ENCODE assay signal across 11 cellular contexts in the genomic region with DNA sequence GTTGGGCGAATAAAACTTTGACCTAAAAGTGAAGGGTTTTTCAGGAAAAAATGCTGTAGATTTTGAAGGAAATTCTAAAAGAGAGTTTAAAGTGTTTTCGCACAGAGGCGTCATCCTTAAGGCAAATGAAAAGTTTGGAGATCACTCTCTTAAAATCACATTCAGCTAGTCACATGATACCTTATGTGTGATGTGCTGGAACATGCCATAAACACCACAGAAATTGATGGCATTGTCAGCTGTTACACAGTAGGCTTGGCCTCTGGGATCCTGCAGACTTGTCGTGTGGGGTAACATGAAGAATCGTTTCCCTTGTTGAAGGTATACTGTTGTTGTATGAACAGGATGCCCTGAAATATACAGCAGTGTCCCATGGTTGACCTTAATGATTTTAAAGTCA. TPM values are rescaled to one million over a fixed set of nuclear protein-coding genes. Genes with fewer than 3 reads are reported as not detected.
DNase-seq lines count a peak whose midpoint lies in the region; ATAC-seq and TF ChIP-seq lines count a peak whose summit lies in the region.
"Had no signal": no experiment of that assay in that cellular context is flagged by ENCODE, and none has a peak within 500 bp of the region (broad histone marks: within the 10 kb centered on the region; RNA-seq: fewer than 3 reads in every experiment).

No MANE protein-coding gene starts in this region.

- H3K27me3 ChIP-seq in esophagus squamous epithelium (no peaks in the 10 kb centered on the region), thymus (ENCODE audit: control insufficient read depth, insufficient read depth) (no peaks in the 10 kb centered on the region)
- H3K27me3 ChIP-seq: heart left ventricle, neutrophil had no signal

- intact Hi-C loops in esophagus squamous epithelium (cut with DNase I) = no loop called here

- no peaks in the 10 kb centered on the region for H3K27me3 Mint-ChIP-seq in activated naive CD4-positive, alpha-beta T cell treated with anti-CD3 and anti-CD28 coated beads, Interleukin-2, amount 50 U/mL, for 24 hours

- H3K36me3 ChIP-seq in esophagus squamous epithelium (no peaks in the 10 kb centered on the region), thymus (ENCODE audit: control insufficient read depth, insufficient read depth) (no peaks in the 10 kb centered on the region)
- H3K36me3 ChIP-seq: heart left ventricle, neutrophil had no signal

- no peak for ATAC-seq in HG03135 (IDR thresholded peaks at IDR 0.05; ENCODE audit: unreplicated experiment)
- no peak for ATAC-seq in GM21528 (IDR thresholded peaks at IDR 0.05; ENCODE audit: low FRiP score, unreplicated experiment)
- ATAC-seq: heart left ventricle had no signal

- peak overlapping the region; percentile 89 for H3K4me3 Mint-ChIP-seq in activated naive CD4-positive, alpha-beta T cell treated with anti-CD3 and anti-CD28 coated beads, Interleukin-2, amount 50 U/mL, for 24 hours

- no peaks in the 10 kb centered on the region for H3K9me3 Mint-ChIP-seq in activated naive CD4-positive, alpha-beta T cell treated with anti-CD3 and anti-CD28 coated beads, Interleukin-2, amount 50 U/mL, for 24 hours

- H3K27ac ChIP-seq in esophagus squamous epithelium = peak overlapping the region in 3 of 4 donors; percentile 98 to 100 (median 98)
- peak overlapping the region; percentile 60 for H3K27ac ChIP-seq in thymus (ENCODE audit: low read depth)
- H3K27ac ChIP-seq: neutrophil had no signal

- no peak for TF ChIP-seq CTCF in esophagus squamous epithelium (IDR thresholded peaks at IDR 0.05)

- H3K36me3 Mint-ChIP-seq in activated naive CD4-positive, alpha-beta T cell treated with anti-CD3 and anti-CD28 coated beads, Interleukin-2, amount 50 U/mL, for 24 hours = peaks cover 10% of the 10 kb centered on the region

- no peak overlapping the region for H3K4me3 ChIP-seq in esophagus squamous epithelium
- peak overlapping the region; percentile 15 for H3K4me3 ChIP-seq in thymus (ENCODE audit: low read length)

- H3K9me3 ChIP-seq in esophagus squamous epithelium (no peaks in the 10 kb centered on the region), thymus (ENCODE audit: control insufficient read depth) (no peaks in the 10 kb centered on the region)
- H3K9me3 ChIP-seq: heart left ventricle, neutrophil had no signal

- WGBS in esophagus squamous epithelium, 2 donors = 41 to 58% methylated on average over 5 of the region's 5 CpGs
- 58% methylated on average over 5 of the region's 5 CpGs for WGBS in thymus

- DNase-seq in activated naive CD4-positive, alpha-beta T cell treated with Interleukin-2 at 50 U/mL for 16 hours = no peak
- peak; percentile 27 for DNase-seq in RKO (ENCODE audit: low spot score)
- no peak for DNase-seq in esophagus squamous epithelium (lab: John Stamatoyannopoulos, UW)
- no peak for DNase-seq in stimulated activated CD4-positive, alpha-beta T cell treated with anti-CD3 and anti-CD28 coated beads, Interleukin-12 subunit alpha, Interleukin-12 subunit beta, amount 100 ng/mL, for 4 hours
- DNase-seq: heart left ventricle, NCI-H526 treated with DMSO at 0.1 percent for 48 hours had no signal

- peak overlapping the region; percentile 88 for H3K27ac Mint-ChIP-seq in activated naive CD4-positive, alpha-beta T cell treated with anti-CD3 and anti-CD28 coated beads, Interleukin-2, amount 50 U/mL, for 24 hours

- no peak for TF ChIP-seq POLR2A in esophagus squamous epithelium (IDR thresholded peaks at IDR 0.05)

- peaks cover 64% of the 10 kb centered on the region for H3K4me1 Mint-ChIP-seq in activated naive CD4-positive, alpha-beta T cell treated with anti-CD3 and anti-CD28 coated beads, Interleukin-2, amount 50 U/mL, for 24 hours

- H3K4me1 ChIP-seq in esophagus squamous epithelium (peaks cover 22 to 82% (median 49%) of the 10 kb centered on the region in 3 donors), thymus (ENCODE audit: control insufficient read depth, insufficient read depth, low read length) (peaks cover 50% of the 10 kb centered on the region)

RNA-seq across cellular contexts. Expression of a gene that starts 3.3 kb away (rescaled TPM):
- 10 to 100 TPM; 21.9 to 41.8 (median 28.4) TPM for total RNA-seq in esophagus squamous epithelium
- 191 TPM for polyA plus RNA-seq in thymus

RNA-seq across cellular contexts. Expression of a gene that starts 48.5 kb away (rescaled TPM):
- total RNA-seq in esophagus squamous epithelium = not detected
- polyA plus RNA-seq in thymus = 4.1 TPM
- polyA plus RNA-seq: heart left ventricle had no signal
